Comparison of ENCODE assay signal across 20 cellular contexts in the genomic region with DNA sequence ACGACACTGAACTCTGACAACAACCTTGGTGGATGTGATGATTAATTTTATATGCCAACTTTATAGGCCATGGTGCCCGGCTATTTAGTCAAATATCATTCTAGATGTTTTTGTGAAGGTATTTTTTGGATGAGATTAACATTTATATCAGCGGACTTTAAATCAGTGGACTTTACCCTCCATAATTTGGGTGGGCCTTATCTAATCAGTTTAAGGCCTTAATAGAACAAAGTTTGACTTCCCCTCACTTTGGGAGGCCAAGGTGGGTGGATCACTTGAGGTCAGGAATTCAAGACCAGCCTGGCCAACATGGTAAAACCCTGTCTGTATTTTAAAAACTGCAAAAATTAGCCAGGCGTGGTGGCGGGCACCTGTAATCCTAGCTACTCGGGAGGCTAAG. TPM values are rescaled to one million over a fixed set of nuclear protein-coding genes. Genes with fewer than 3 reads are reported as not detected.
DNase-seq lines count a peak whose midpoint lies in the region; ATAC-seq, FAIRE-seq and TF ChIP-seq lines count a peak whose summit lies in the region.
"Had no signal": no experiment of that assay in that cellular context is flagged by ENCODE, and none has a peak within 500 bp of the region (broad histone marks: within the 10 kb centered on the region; RNA-seq: fewer than 3 reads in every experiment).

No MANE protein-coding gene starts in this region.

- FAIRE-seq in K562 (lab: Jason Lieb, UNC), result no peak
- no peak for FAIRE-seq in small intestine (lab: Jason Lieb, UNC)

- H3K36me3 ChIP-seq in K562 (ENCODE audit: control insufficient read depth, insufficient read depth, low read length) (no peaks in the 10 kb centered on the region), small intestine (ENCODE audit: control insufficient read depth in 2 of 2, insufficient read depth in 2 of 2, low read length in 2 of 2) (no peaks in the 10 kb centered on the region), MM.1S (replicated peaks; ENCODE audit: insufficient read depth, low read length) (no peaks in the 10 kb centered on the region)

- peaks cover 21 to 36% (median 32%) of the 10 kb centered on the region in 3 donors for H3K4me1 Mint-ChIP-seq in IgD-negative memory B cell
- peaks cover 45% of the 10 kb centered on the region for H3K4me1 Mint-ChIP-seq in stimulated activated naive CD8-positive, alpha-beta T cell treated with anti-CD3 and anti-CD28 coated beads, Interleukin-15, amount 100 ng/mL, for 72 hours

- H3K4me3 Mint-ChIP-seq in IgD-negative memory B cell, result peak overlapping the region in 3 of 4 donors; percentile 14 to 81 (median 66)
- no peak overlapping the region for H3K4me3 Mint-ChIP-seq in stimulated activated naive CD8-positive, alpha-beta T cell treated with anti-CD3 and anti-CD28 coated beads, Interleukin-15, amount 100 ng/mL, for 72 hours
- H3K4me3 Mint-ChIP-seq: HFFc6, T-cell had no signal

- H3K36me3 Mint-ChIP-seq in IgD-negative memory B cell, result no peaks in the 10 kb centered on the region

- H3F3A ChIP-seq in MM.1S (ENCODE audit: insufficient read depth, low read length), result peaks cover 7% of the 10 kb centered on the region

- BruUV-seq in K562 (replicated peaks; lab: Mats Ljungman, UMichigan), result no TSS peak

- H2AFZ ChIP-seq in K562 (ENCODE audit: low read depth, low read length) (no peak overlapping the region), MM.1S (ENCODE audit: low read length) (no peak overlapping the region)

- TF ChIP-seq CTCF in K562 (IDR thresholded peaks at IDR 0.05 in 2 of 3, conservative IDR thresholded peaks at IDR 0.05 in 1 of 3; ENCODE audit: insufficient read depth in 2 of 3, low read depth in 1 of 3, low read length in 3 of 3), result no peak
- TF ChIP-seq CTCF in MM.1S (IDR thresholded peaks at IDR 0.05; ENCODE audit: low read length), result no peak

- no peak for DNase-seq in K562 (ENCODE audit: extremely low read depth in 1 of 4, low spot score in 3 of 4)
- peak; percentile 9 for DNase-seq in small intestine
- no peak for DNase-seq in stimulated activated naive CD8-positive, alpha-beta T cell treated with anti-CD3 and anti-CD28 coated beads, Interleukin-15, amount 100 ng/mL, for 72 hours
- DNase-seq in NCI-H2029 (lab: John Stamatoyannopoulos, UW), result no peak
- no peak for DNase-seq in MM.1S
- DNase-seq: CD4-positive, CD25-positive, alpha-beta regulatory T cell; DMS153; DND-41; H7; HFFc6; NCI-H1694; NCI-H2081; NCI-H2227 treated with DMSO at 0.1 percent for 48 hours; NCI-H526 treated with DMSO at 0.1 percent for 48 hours; SHP77; T-cell had no signal

- in situ Hi-C loops in K562 (cut with MboI), result no loop called here

- H3K4me2 ChIP-seq in K562 (ENCODE audit: insufficient read depth, low read length), result no peak overlapping the region
- H3K4me2 ChIP-seq in MM.1S (ENCODE audit: low read depth, low read length), result no peak overlapping the region

- peak overlapping the region; percentile 81 to 96 (median 96) for H3K27ac Mint-ChIP-seq in IgD-negative memory B cell
- H3K27ac Mint-ChIP-seq in stimulated activated naive CD8-positive, alpha-beta T cell treated with anti-CD3 and anti-CD28 coated beads, Interleukin-15, amount 100 ng/mL, for 72 hours, result no peak overlapping the region
- H3K27ac Mint-ChIP-seq: HFFc6, T-cell had no signal

- H3K27me3 Mint-ChIP-seq in IgD-negative memory B cell, result no peaks in the 10 kb centered on the region
- H3K27me3 Mint-ChIP-seq in stimulated activated naive CD8-positive, alpha-beta T cell treated with anti-CD3 and anti-CD28 coated beads, Interleukin-15, amount 100 ng/mL, for 72 hours, result no peaks in the 10 kb centered on the region
- H3K27me3 Mint-ChIP-seq: T-cell had no signal

- H3K9me1 ChIP-seq in K562 (ENCODE audit: control insufficient read depth, insufficient read depth, low read length), result no peaks in the 10 kb centered on the region

- H3K9me3 ChIP-seq in K562 (replicated peaks; ENCODE audit: control insufficient read depth, insufficient read depth, low read depth, low read length) (no peaks in the 10 kb centered on the region), small intestine (ENCODE audit: control insufficient read depth, low read depth) (no peaks in the 10 kb centered on the region), MM.1S (replicated peaks; ENCODE audit: insufficient read depth, low read length) (no peaks in the 10 kb centered on the region)

- no peak for TF ChIP-seq RAD21 in K562 (CRISPR knock-in tag; conservative IDR thresholded peaks at IDR 0.05 in 1 of 2, IDR thresholded peaks at IDR 0.05 in 1 of 2)

- CTCF ChIA-PET in K562 (lab: Yijun Ruan, JAX; ENCODE audit: low intra/inter-chr PET ratio), result no interaction called here

- H3K27me3 ChIP-seq in K562 (ENCODE audit: control insufficient read depth in 2 of 2, insufficient read depth in 2 of 2, low read length in 2 of 2), result no peaks in the 10 kb centered on the region
- H3K27me3 ChIP-seq in small intestine (ENCODE audit: control insufficient read depth in 2 of 2, insufficient read depth in 2 of 2, low read length in 2 of 2), result no peaks in the 10 kb centered on the region
- H3K27me3 ChIP-seq in MM.1S (replicated peaks; ENCODE audit: insufficient read depth, low read length), result no peaks in the 10 kb centered on the region

- H3K27ac ChIP-seq in K562 (ENCODE audit: extremely low read depth, low read depth, low read length), result no peak overlapping the region
- H3K27ac ChIP-seq in small intestine (ENCODE audit: low read depth in 1 of 2, low read length in 1 of 2), result no peak overlapping the region
- no peak overlapping the region for H3K27ac ChIP-seq in MM.1S (ENCODE audit: low read length)
- H3K27ac ChIP-seq: RWPE1 had no signal

- POLR2A ChIA-PET in K562 (lab: Yijun Ruan, JAX), result no interaction called here

- H4K20me1 ChIP-seq in K562 (replicated peaks; ENCODE audit: control insufficient read depth, insufficient read depth, low read length), result no peaks in the 10 kb centered on the region
- H4K20me1 ChIP-seq in MM.1S (ENCODE audit: insufficient read depth, low read length), result no peaks in the 10 kb centered on the region

- TF ChIP-seq EP300 in K562 (IDR thresholded peaks at IDR 0.05; ENCODE audit: low read length), result no peak

- intact Hi-C loops in K562 (cut with micrococcal nuclease), result no loop called here

- no peak overlapping the region for H3K9ac ChIP-seq in K562 (ENCODE audit: insufficient read depth in 1 of 2, low read depth in 2 of 2, low read length in 2 of 2)
- no peak overlapping the region for H3K9ac ChIP-seq in MM.1S (ENCODE audit: low read length)

- 83% methylated on average over 3 of the region's 6 CpGs for WGBS in K562 (ENCODE audit: insufficient coverage, low coverage, missing lambda C conversion rate)
- 55 to 82% (median 72%) methylated on average over 6 of the region's 6 CpGs for WGBS in small intestine, 3 donors

- H3K9me3 Mint-ChIP-seq in IgD-negative memory B cell, result peaks cover 0 to 8% (median 0%) of the 10 kb centered on the region in 3 donors
- no peaks in the 10 kb centered on the region for H3K9me3 Mint-ChIP-seq in stimulated activated naive CD8-positive, alpha-beta T cell treated with anti-CD3 and anti-CD28 coated beads, Interleukin-15, amount 100 ng/mL, for 72 hours
- H3K9me3 Mint-ChIP-seq: CD4-positive, CD25-positive, alpha-beta regulatory T cell; HFFc6; T-cell had no signal

- ATAC-seq in K562, result no peak
- ATAC-seq in stimulated activated naive CD8-positive, alpha-beta T cell treated with anti-CD3 and anti-CD28 coated beads, Interleukin-15, amount 100 ng/mL, for 72 hours, result no peak
- ATAC-seq in HG02678 (IDR thresholded peaks at IDR 0.05; ENCODE audit: unreplicated experiment), result no peak
- ATAC-seq: Panc1, T-cell had no signal

- TF ChIP-seq POLR2A in K562 (conservative IDR thresholded peaks at IDR 0.05), result no peak

- H3K4me3 ChIP-seq in K562 (no peak overlapping the region), small intestine (ENCODE audit: low read depth in 1 of 2, low read length in 2 of 2) (no peak overlapping the region), MM.1S (ENCODE audit: low read length) (no peak overlapping the region)

- H3K4me1 ChIP-seq in K562 (replicated peaks in 1 of 2; ENCODE audit: control insufficient read depth in 2 of 2, insufficient read depth in 2 of 2, low read length in 2 of 2), result peaks cover 7 to 9% of the 10 kb centered on the region in 2 experiments
- H3K4me1 ChIP-seq in small intestine (ENCODE audit: control insufficient read depth in 2 of 2, insufficient read depth in 1 of 2, low read depth in 1 of 2, low read length in 1 of 2), result peaks cover 0 to 13% of the 10 kb centered on the region in 2 donors
- H3K4me1 ChIP-seq in MM.1S (ENCODE audit: low read length), result peaks cover 15% of the 10 kb centered on the region

- H3K79me2 ChIP-seq in K562 (ENCODE audit: control insufficient read depth, insufficient read depth, low read length) (peaks cover 24% of the 10 kb centered on the region), MM.1S (ENCODE audit: low read length) (peaks cover 17% of the 10 kb centered on the region; the same call in 1 of the 2 replicates)

- H3K9me2 ChIP-seq in MM.1S (replicated peaks; ENCODE audit: insufficient read depth, low read length), result no peaks in the 10 kb centered on the region

RNA-seq across cellular contexts. Expression of a gene that starts 4.0 kb away (rescaled TPM):
- polyA plus RNA-seq in IgD-negative memory B cell (48.8 TPM), K562 (2011; rRNA removed) (39.7 and 43.1 TPM in 2 replicates), K562 (2014; fragmentation: Illumina TruSeq; extraction: Trizol) (22.5 and 28.1 TPM in 2 replicates), K562 (2014; fragmentation: Nextera tagmentation; extraction: Ambion mirVana) (10 to 100 TPM; 28.5 to 34.9 TPM), K562 (2014; rRNA removed) (16.7 and 17.3 TPM in 2 replicates), small intestine (10 to 100 TPM in 1 of 3 donors, 1 to 10 TPM in 2; 6.7 to 34.1 (median 7.8) TPM)
- 22.7 and 29.7 TPM in 2 replicates for total RNA-seq in K562 (2011; cell fraction: chromatin; rRNA removed; ENCODE audit: low replicate concordance)
- 29.9 and 32.9 TPM in 2 replicates for total RNA-seq in K562 (2011; cell fraction: nucleolus; rRNA removed)
- 38.2 and 50.3 TPM in 2 replicates for total RNA-seq in K562 (2011; cell fraction: nucleoplasm; rRNA removed)
- total RNA-seq in K562 (2014; rRNA removed) (9.5 and 14.4 TPM in 2 replicates), K562 (2014; rRNA removed; fragmentation: Illumina TruSeq; extraction: Trizol) (23.2 and 25.3 TPM in 2 replicates), K562 (2015; rRNA removed; fragmentation: Illumina TruSeq; extraction: Trizol) (20.5 and 20.8 TPM in 2 replicates), K562 (2021) (21.2 and 23.2 TPM in 2 replicates)
- polyA plus RNA-seq in K562 (2011; cell fraction: cytosol; rRNA removed), result 18.0 and 35.3 TPM in 2 replicates
- 8.1 and 13.7 TPM in 2 replicates for polyA plus RNA-seq in K562 (2011; cell fraction: nucleus; rRNA removed)
- polyA plus RNA-seq in K562 (2012), result 20.7 and 28.3 TPM in 2 replicates
- 42.3 and 48.9 TPM in 2 replicates for polyA minus RNA-seq in K562 (2011; rRNA and poly(A)+ RNA removed)
- 19.0 and 20.6 TPM in 2 replicates for polyA minus RNA-seq in K562 (2011; cell fraction: cytosol; rRNA and poly(A)+ RNA removed)
- polyA minus RNA-seq in K562 (2011; cell fraction: nucleus; rRNA and poly(A)+ RNA removed), result 6.9 and 12.4 TPM in 2 replicates

RNA-seq across cellular contexts. Expression of a gene that starts 5.4 kb away (rescaled TPM):
- polyA plus RNA-seq in IgD-negative memory B cell (1.7 TPM), K562 (2011; rRNA removed) (21.3 and 23.7 TPM in 2 replicates), K562 (2014; fragmentation: Illumina TruSeq; extraction: Trizol) (19.4 and 27.2 TPM in 2 replicates), K562 (2014; fragmentation: Nextera tagmentation; extraction: Ambion mirVana) (10 to 100 TPM; 11.8 to 23.9 TPM), K562 (2014; rRNA removed) (11.1 and 14.9 TPM in 2 replicates), small intestine (1 to 10 TPM in 1 of 3 donors, under 1 TPM in 1, not detected in 1; 0.45 to 2.1 TPM)
- 5.5 and 14.6 TPM in 2 replicates for total RNA-seq in K562 (2011; cell fraction: chromatin; rRNA removed; ENCODE audit: low replicate concordance)
- 3.8 and 5.8 TPM in 2 replicates for total RNA-seq in K562 (2011; cell fraction: nucleolus; rRNA removed)
- total RNA-seq in K562 (2011; cell fraction: nucleoplasm; rRNA removed), result 6.6 and 9.5 TPM in 2 replicates
- total RNA-seq in K562 (2014; rRNA removed) (9.4 and 13.8 TPM in 2 replicates), K562 (2014; rRNA removed; fragmentation: Illumina TruSeq; extraction: Trizol) (22.6 and 23.3 TPM in 2 replicates), K562 (2015; rRNA removed; fragmentation: Illumina TruSeq; extraction: Trizol) (21.1 and 23.7 TPM in 2 replicates), K562 (2021) (15.4 and 17.6 TPM in 2 replicates)
- 7.2 and 10.6 TPM in 2 replicates for polyA plus RNA-seq in K562 (2011; cell fraction: cytosol; rRNA removed)
- polyA plus RNA-seq in K562 (2011; cell fraction: nucleus; rRNA removed), result 9.6 and 12.2 TPM in 2 replicates
- polyA plus RNA-seq in K562 (2012), result 8.9 and 15.6 TPM in 2 replicates
- polyA minus RNA-seq in K562 (2011; rRNA and poly(A)+ RNA removed), result 16.9 and 18.8 TPM in 2 replicates
- polyA minus RNA-seq in K562 (2011; cell fraction: cytosol; rRNA and poly(A)+ RNA removed), result 5.6 and 7.8 TPM in 2 replicates
- 5.5 and 9.6 TPM in 2 replicates for polyA minus RNA-seq in K562 (2011; cell fraction: nucleus; rRNA and poly(A)+ RNA removed)

Comparison
In these comparisons a context has a peak if more than half of its experiments do, and no peak if none do; other contexts are left out.
1. H3K27ac Mint-ChIP-seq: peak in IgD-negative memory B cell (3 of 3); none in stimulated activated naive CD8-positive, alpha-beta T cell treated with anti-CD3 and anti-CD28 coated beads, Interleukin-15, amount 100 ng/mL, for 72 hours (0 of 2).
2. H3K4me3 Mint-ChIP-seq: peak in IgD-negative memory B cell (3 of 4); none in stimulated activated naive CD8-positive, alpha-beta T cell treated with anti-CD3 and anti-CD28 coated beads, Interleukin-15, amount 100 ng/mL, for 72 hours (0 of 2).